Comparison of ENCODE assay signal across 8 cellular contexts in genomic region chr16:1782408-1783247, GRCh38. TPM values are rescaled to one million over a fixed set of nuclear protein-coding genes. Genes with fewer than 3 reads are reported as not detected.
DNase-seq lines count a peak whose midpoint lies in the region; ATAC-seq and TF ChIP-seq lines count a peak whose summit lies in the region.

A gene with protein sequence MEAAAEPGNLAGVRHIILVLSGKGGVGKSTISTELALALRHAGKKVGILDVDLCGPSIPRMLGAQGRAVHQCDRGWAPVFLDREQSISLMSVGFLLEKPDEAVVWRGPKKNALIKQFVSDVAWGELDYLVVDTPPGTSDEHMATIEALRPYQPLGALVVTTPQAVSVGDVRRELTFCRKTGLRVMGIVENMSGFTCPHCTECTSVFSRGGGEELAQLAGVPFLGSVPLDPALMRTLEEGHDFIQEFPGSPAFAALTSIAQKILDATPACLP (plus strand): TSS chr16:1782960. CDS start chr16:1783021, 61 bp downstream.
SPSB3 (minus strand) TSS chr16:1782571; CDS start chr16:1781483, 1,088 bp downstream.

- H3F3A ChIP-seq in PC-3 (ENCODE audit: low read length, unreplicated experiment), result no peaks in the 10 kb centered on the region

- CTCF ChIA-PET in PC-3 (lab: Charles Lee), result interaction anchor here (0.7 kb wide), 1 partner anchor 77 kb away, joined by 3 read pairs; the partner anchor contains the start of gene MAPK8IP3

- H3K27ac ChIP-seq in PC-3 (ENCODE audit: low read length), result no peak within 1 kb of the TSS

- H3K27me3 ChIP-seq in PC-3 (ENCODE audit: low read length) (no peaks in the 10 kb centered on the region), mononuclear cell (ENCODE audit: insufficient read depth, low read length) (no peaks in the 10 kb centered on the region)

- DNase-seq in DMS114 treated with DMSO at 0.1 percent for 48 hours (lab: John Stamatoyannopoulos, UW; ENCODE audit: unreplicated experiment), result peak; percentile 97
- peak; percentile 98 for DNase-seq in PC-3
- peak; percentile 97 for DNase-seq in activated T-cell treated with anti-CD3 and anti-CD28 coated beads for 48 hours (ENCODE audit: low read depth)
- peak; percentile 100 for DNase-seq in epithelial cell of esophagus (ENCODE audit: low read depth)
- DNase-seq in stimulated activated CD8-positive, alpha-beta memory T cell treated with anti-CD3 and anti-CD28 coated beads, Interleukin-4, amount 100 ng/mL, for 1 hour (ENCODE audit: low read depth in 2 of 2, low spot score in 1 of 2), result peak; percentile 94 to 96

- ATAC-seq in GM21576 (IDR thresholded peaks at IDR 0.05; ENCODE audit: unreplicated experiment) (peak; percentile 80), PC-3 (peak; percentile 85)

- POLR2A ChIA-PET in PC-3 (lab: Charles Lee; ENCODE audit: unreplicated experiment), result interaction anchor here (0.6 to 1.1 kb wide), 7 partner anchors 8 to 1237 kb away, joined by 3 to 26 read pairs (median 7); partner anchors contain the start of genes EME2, JPT2, MRPS34 and RPS2

- peak within 1 kb of the TSS; percentile 89 for H3K4me3 ChIP-seq in PC-3 (ENCODE audit: low read length)
- peak within 1 kb of the TSS; percentile 76 for H3K4me3 ChIP-seq in epithelial cell of esophagus (ENCODE audit: low read length)
- H3K4me3 ChIP-seq in mononuclear cell (ENCODE audit: low read length), result peak within 1 kb of the TSS; percentile 84

- TF ChIP-seq EP300 in Ishikawa (IDR thresholded peaks at IDR 0.05; ENCODE audit: borderline replicate concordance), result no peak

- no peaks in the 10 kb centered on the region for H3K36me3 ChIP-seq in PC-3 (ENCODE audit: low read depth, low read length)

- peaks cover 49% of the 10 kb centered on the region for H3K79me2 ChIP-seq in PC-3 (ENCODE audit: low read length)

- TF ChIP-seq RAD21 in Ishikawa (IDR thresholded peaks at IDR 0.05; ENCODE audit: low read depth), result no peak

- intact Hi-C loops in PC-3 (cut with micrococcal nuclease), result no loop called here

- H3K9me3 ChIP-seq in PC-3 (ENCODE audit: low read length), result no peaks in the 10 kb centered on the region
- H3K9me3 ChIP-seq in mononuclear cell (ENCODE audit: low read depth, low read length), result no peaks in the 10 kb centered on the region

- peaks cover 11% of the 10 kb centered on the region; the same call in 1 of the 2 replicates for H3K4me1 ChIP-seq in PC-3 (ENCODE audit: insufficient read depth, low read length)
- H3K4me1 ChIP-seq in mononuclear cell (ENCODE audit: insufficient read depth, low read length), result peaks cover 23% of the 10 kb centered on the region

- TF ChIP-seq CTCF in PC-3 (conservative IDR thresholded peaks at IDR 0.05; ENCODE audit: low read depth, low read length) (no peak), epithelial cell of esophagus (IDR thresholded peaks at IDR 0.05; ENCODE audit: insufficient read depth, low read depth, low read length, missing control alignments) (no peak)

- no peaks in the 10 kb centered on the region for H3K9me2 ChIP-seq in PC-3 (replicated peaks; ENCODE audit: low read length)

- H3K4me2 ChIP-seq in PC-3 (ENCODE audit: low read length), result peak within 1 kb of the TSS; percentile 93

- H2AFZ ChIP-seq in PC-3 (ENCODE audit: low read length), result peak within 1 kb of the TSS; percentile 42; the same call in 1 of the 2 replicates

- H3K9ac ChIP-seq in PC-3 (ENCODE audit: low read length), result peak within 1 kb of the TSS; percentile 86

- BruUV-seq in PC-3 (replicated peaks; lab: Mats Ljungman, UMichigan), result no TSS peak

- no peaks in the 10 kb centered on the region for H4K20me1 ChIP-seq in PC-3 (ENCODE audit: low read length)

TF ChIP-seq in Ishikawa, 13 proteins besides CTCF, POLR2A, EP300 and RAD21:
- no peak for TF ChIP-seq NFIC (IDR thresholded peaks at IDR 0.05)
- TF ChIP-seq, protein P1, sequence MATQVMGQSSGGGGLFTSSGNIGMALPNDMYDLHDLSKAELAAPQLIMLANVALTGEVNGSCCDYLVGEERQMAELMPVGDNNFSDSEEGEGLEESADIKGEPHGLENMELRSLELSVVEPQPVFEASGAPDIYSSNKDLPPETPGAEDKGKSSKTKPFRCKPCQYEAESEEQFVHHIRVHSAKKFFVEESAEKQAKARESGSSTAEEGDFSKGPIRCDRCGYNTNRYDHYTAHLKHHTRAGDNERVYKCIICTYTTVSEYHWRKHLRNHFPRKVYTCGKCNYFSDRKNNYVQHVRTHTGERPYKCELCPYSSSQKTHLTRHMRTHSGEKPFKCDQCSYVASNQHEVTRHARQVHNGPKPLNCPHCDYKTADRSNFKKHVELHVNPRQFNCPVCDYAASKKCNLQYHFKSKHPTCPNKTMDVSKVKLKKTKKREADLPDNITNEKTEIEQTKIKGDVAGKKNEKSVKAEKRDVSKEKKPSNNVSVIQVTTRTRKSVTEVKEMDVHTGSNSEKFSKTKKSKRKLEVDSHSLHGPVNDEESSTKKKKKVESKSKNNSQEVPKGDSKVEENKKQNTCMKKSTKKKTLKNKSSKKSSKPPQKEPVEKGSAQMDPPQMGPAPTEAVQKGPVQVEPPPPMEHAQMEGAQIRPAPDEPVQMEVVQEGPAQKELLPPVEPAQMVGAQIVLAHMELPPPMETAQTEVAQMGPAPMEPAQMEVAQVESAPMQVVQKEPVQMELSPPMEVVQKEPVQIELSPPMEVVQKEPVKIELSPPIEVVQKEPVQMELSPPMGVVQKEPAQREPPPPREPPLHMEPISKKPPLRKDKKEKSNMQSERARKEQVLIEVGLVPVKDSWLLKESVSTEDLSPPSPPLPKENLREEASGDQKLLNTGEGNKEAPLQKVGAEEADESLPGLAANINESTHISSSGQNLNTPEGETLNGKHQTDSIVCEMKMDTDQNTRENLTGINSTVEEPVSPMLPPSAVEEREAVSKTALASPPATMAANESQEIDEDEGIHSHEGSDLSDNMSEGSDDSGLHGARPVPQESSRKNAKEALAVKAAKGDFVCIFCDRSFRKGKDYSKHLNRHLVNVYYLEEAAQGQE (IDR thresholded peaks at IDR 0.05; ENCODE audit: low read depth), result no peak
- no peak; the same call in 1 of the 2 replicates for TF ChIP-seq EGR1 (IDR thresholded peaks at IDR 0.05)
- peak; percentile 27; the same call in 1 of the 2 replicates for TF ChIP-seq TEAD4 (IDR thresholded peaks at IDR 0.05)
- TF ChIP-seq TAF1 (IDR thresholded peaks at IDR 0.05; ENCODE audit: low read depth), result peak; percentile 50; the same call in 1 of the 2 replicates
- TF ChIP-seq CREB1 (IDR thresholded peaks at IDR 0.05; ENCODE audit: low read depth), result peak; percentile 95
- TF ChIP-seq, protein P2, sequence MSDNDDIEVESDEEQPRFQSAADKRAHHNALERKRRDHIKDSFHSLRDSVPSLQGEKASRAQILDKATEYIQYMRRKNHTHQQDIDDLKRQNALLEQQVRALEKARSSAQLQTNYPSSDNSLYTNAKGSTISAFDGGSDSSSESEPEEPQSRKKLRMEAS (IDR thresholded peaks at IDR 0.05), result peak; percentile 62
- TF ChIP-seq YY1 (IDR thresholded peaks at IDR 0.05; ENCODE audit: low read depth), result no peak; the same call in 1 of the 2 replicates
- TF ChIP-seq ZBTB7A (IDR thresholded peaks at IDR 0.05; ENCODE audit: low read depth), result no peak
- TF ChIP-seq CEBPB (IDR thresholded peaks at IDR 0.05), result no peak
- TF ChIP-seq, protein P3, sequence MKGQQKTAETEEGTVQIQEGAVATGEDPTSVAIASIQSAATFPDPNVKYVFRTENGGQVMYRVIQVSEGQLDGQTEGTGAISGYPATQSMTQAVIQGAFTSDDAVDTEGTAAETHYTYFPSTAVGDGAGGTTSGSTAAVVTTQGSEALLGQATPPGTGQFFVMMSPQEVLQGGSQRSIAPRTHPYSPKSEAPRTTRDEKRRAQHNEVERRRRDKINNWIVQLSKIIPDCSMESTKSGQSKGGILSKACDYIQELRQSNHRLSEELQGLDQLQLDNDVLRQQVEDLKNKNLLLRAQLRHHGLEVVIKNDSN (IDR thresholded peaks at IDR 0.05), result no peak; the same call in 1 of the 2 replicates
- 0 out of 2 replicates have a peak, but pooled peaks have one; percentile 21 for TF ChIP-seq FOXM1 (IDR thresholded peaks at IDR 0.05; ENCODE audit: borderline replicate concordance, low read depth)
- peak; percentile 37; the same call in 1 of the 2 replicates for TF ChIP-seq TCF12 (IDR thresholded peaks at IDR 0.05; ENCODE audit: low read depth)

RNA-seq across cellular contexts. Expression of the first gene that starts in this region (rescaled TPM):
- total RNA-seq in PC-3 (2014; rRNA removed), result 95.1 and 128 TPM in 2 replicates
- total RNA-seq in mononuclear cell, result 26.2 TPM

RNA-seq across cellular contexts. Expression of gene SPSB3, which starts in this region (rescaled TPM):
- total RNA-seq in PC-3 (2014; rRNA removed) (27.4 and 30.4 TPM in 2 replicates), mononuclear cell (40.0 TPM)
